In genomic region chr5:74334034-74334433, GRCh38 we compare ENCODE assay signal across 25 cellular contexts.
"Had no signal": no experiment of that assay in that cellular context is flagged by ENCODE, and none has a peak within 500 bp of the region (broad histone marks: within the 10 kb centered on the region; RNA-seq: fewer than 3 reads in every experiment).

No MANE protein-coding gene starts in this region.

- H3K27ac ChIP-seq: brain microvascular endothelial cell, cardiac muscle cell, SJSA1, WERI-Rb-1 had no signal

- H3K9me3 Mint-ChIP-seq: activated CD4-positive, alpha-beta memory T cell treated with anti-CD3 and anti-CD28 coated beads, Interleukin-2, amount 10 ng/mL, durations not matched to agents 7 days and 5 days; activated naive CD4-positive, alpha-beta T cell treated with anti-CD3 and anti-CD28 coated beads, Interleukin-2, amount 10 ng/mL, durations not matched to agents 7 days and 5 days; activated naive CD8-positive, alpha-beta T cell treated with anti-CD3 and anti-CD28 coated beads for 36 hours; activated T-helper 17 cell treated with anti-CD3 and anti-CD28 coated beads, Interleukin-2, amount 50 U/mL, for 72 hours; T-helper 1 cell treated with Interleukin-12 subunit alpha and Interleukin-12 subunit beta and Interleukin-4 antibody, amounts not matched to agents 30 μg/mL and 1 μg/mL, for 36 hours had no signal

- H3K4me3 Mint-ChIP-seq: activated CD4-positive, alpha-beta memory T cell treated with anti-CD3 and anti-CD28 coated beads, Interleukin-2, amount 10 ng/mL, durations not matched to agents 7 days and 5 days; activated CD4-positive, alpha-beta T cell treated with anti-CD3 and anti-CD28 coated beads for 36 hours; activated naive CD4-positive, alpha-beta T cell treated with anti-CD3 and anti-CD28 coated beads, Interleukin-2, amount 10 ng/mL, durations not matched to agents 7 days and 5 days; activated naive CD8-positive, alpha-beta T cell treated with anti-CD3 and anti-CD28 coated beads for 36 hours; activated T-helper 17 cell treated with anti-CD3 and anti-CD28 coated beads, Interleukin-2, amount 50 U/mL, for 72 hours; T-helper 1 cell treated with Interleukin-12 subunit alpha and Interleukin-12 subunit beta and Interleukin-4 antibody, amounts not matched to agents 30 μg/mL and 1 μg/mL, for 36 hours had no signal

- H3K9me3 ChIP-seq: SJSA1 had no signal

- H3K4me1 ChIP-seq: SJSA1 had no signal

- DNase-seq: activated CD4-positive, alpha-beta memory T cell treated with anti-CD3 and anti-CD28 coated beads, Interleukin-2, amount 10 ng/mL, durations not matched to agents 7 days and 5 days; activated CD4-positive, alpha-beta T cell treated with anti-CD3 and anti-CD28 coated beads for 36 hours; activated CD4-positive, alpha-beta T cell treated with anti-CD3 and anti-CD28 coated beads, Interleukin-2, amount 50 U/mL, for 1 hour; activated gamma-delta T cell; activated naive CD4-positive, alpha-beta T cell treated with anti-CD3 and anti-CD28 coated beads, Interleukin-2, amount 10 ng/mL, durations not matched to agents 7 days and 5 days; activated naive CD8-positive, alpha-beta T cell treated with anti-CD3 and anti-CD28 coated beads for 36 hours; activated T-cell treated with anti-CD3 and anti-CD28 coated beads for 4 hours; activated T-cell treated with anti-CD3 and anti-CD28 coated beads, Interleukin-2, amount 50 U/mL, for 48 hours; brain microvascular endothelial cell; MM.1S; NCI-H1105 treated with DMSO at 0.1 percent for 48 hours; NCI-H1436 treated with DMSO at 0.1 percent for 48 hours; NCI-H187; NCI-H2081 treated with DMSO at 0.1 percent for 48 hours; NCI-H446; NCI-H524; PC-3; SHP77; WERI-Rb-1 had no signal

- H3K36me3 ChIP-seq: brain microvascular endothelial cell, cardiac muscle cell, SJSA1, WERI-Rb-1 had no signal

- ATAC-seq: activated CD4-positive, alpha-beta T cell treated with anti-CD3 and anti-CD28 coated beads for 36 hours; activated T-helper 17 cell treated with anti-CD3 and anti-CD28 coated beads, Interleukin-2, amount 50 U/mL, for 72 hours; PC-3; SK-N-SH treated with all-trans-retinoic acid at 6 μM for 48 hours had no signal

- H3K4me1 Mint-ChIP-seq: activated CD4-positive, alpha-beta memory T cell treated with anti-CD3 and anti-CD28 coated beads, Interleukin-2, amount 10 ng/mL, durations not matched to agents 7 days and 5 days; activated CD4-positive, alpha-beta T cell treated with anti-CD3 and anti-CD28 coated beads for 36 hours; activated naive CD4-positive, alpha-beta T cell treated with anti-CD3 and anti-CD28 coated beads, Interleukin-2, amount 10 ng/mL, durations not matched to agents 7 days and 5 days; activated naive CD8-positive, alpha-beta T cell treated with anti-CD3 and anti-CD28 coated beads for 36 hours; activated T-helper 17 cell treated with anti-CD3 and anti-CD28 coated beads, Interleukin-2, amount 50 U/mL, for 72 hours had no signal

- H3K27me3 ChIP-seq: brain microvascular endothelial cell, cardiac muscle cell, SJSA1 had no signal

- H3K36me3 Mint-ChIP-seq: activated naive CD4-positive, alpha-beta T cell treated with anti-CD3 and anti-CD28 coated beads, Interleukin-2, amount 10 ng/mL, durations not matched to agents 7 days and 5 days; activated naive CD8-positive, alpha-beta T cell treated with anti-CD3 and anti-CD28 coated beads for 36 hours had no signal

- H3K27ac Mint-ChIP-seq: activated CD4-positive, alpha-beta memory T cell treated with anti-CD3 and anti-CD28 coated beads, Interleukin-2, amount 10 ng/mL, durations not matched to agents 7 days and 5 days; activated CD4-positive, alpha-beta T cell treated with anti-CD3 and anti-CD28 coated beads for 36 hours; activated naive CD4-positive, alpha-beta T cell treated with anti-CD3 and anti-CD28 coated beads, Interleukin-2, amount 10 ng/mL, durations not matched to agents 7 days and 5 days; activated naive CD8-positive, alpha-beta T cell treated with anti-CD3 and anti-CD28 coated beads for 36 hours; activated T-helper 17 cell treated with anti-CD3 and anti-CD28 coated beads, Interleukin-2, amount 50 U/mL, for 72 hours; T-helper 1 cell treated with Interleukin-12 subunit alpha and Interleukin-12 subunit beta and Interleukin-4 antibody, amounts not matched to agents 30 μg/mL and 1 μg/mL, for 36 hours had no signal

- H3K4me3 ChIP-seq: cardiac muscle cell, SJSA1 had no signal

- FAIRE-seq: RCC 7860 had no signal
